Comparison of ENCODE assay signal across 8 cellular contexts in genomic region chr10:24953350-24954074, GRCh38. TPM values are rescaled to one million over a fixed set of nuclear protein-coding genes. Genes with fewer than 3 reads are reported as not detected.
DNase-seq lines count a peak whose midpoint lies in the region; ATAC-seq and TF ChIP-seq lines count a peak whose summit lies in the region.

No MANE protein-coding gene starts in this region.

- H3K9ac ChIP-seq in muscle layer of colon (ENCODE audit: low read length) = no peak overlapping the region

- POLR2A ChIA-PET in A673 (lab: Charles Lee; ENCODE audit: low non-redundant PET) = no interaction called here

- peaks cover 1% of the 10 kb centered on the region for H3K36me3 Mint-ChIP-seq in IgD-negative memory B cell
- no peaks in the 10 kb centered on the region for H3K36me3 Mint-ChIP-seq in dendritic cell treated with granulocyte-macrophage colony-stimulating factor and Interleukin-4, amounts not matched to agents 40 ng/mL and 50 ng/mL, for 4 days (ENCODE audit: low read depth)

- H3K36me3 ChIP-seq in A673 (ENCODE audit: insufficient read depth, low read length, poor library complexity, severe bottlenecking) = no peaks in the 10 kb centered on the region
- no peaks in the 10 kb centered on the region for H3K36me3 ChIP-seq in muscle layer of colon (ENCODE audit: insufficient read depth, low read length)

- no peak overlapping the region for H3K27ac Mint-ChIP-seq in IgD-negative memory B cell
- no peak overlapping the region for H3K27ac Mint-ChIP-seq in dendritic cell treated with granulocyte-macrophage colony-stimulating factor and Interleukin-4, amounts not matched to agents 40 ng/mL and 50 ng/mL, for 4 days

- peak overlapping the region; percentile 54 to 87 (median 73) for H3K4me3 Mint-ChIP-seq in IgD-negative memory B cell
- peak overlapping the region; percentile 74 for H3K4me3 Mint-ChIP-seq in dendritic cell treated with granulocyte-macrophage colony-stimulating factor and Interleukin-4, amounts not matched to agents 40 ng/mL and 50 ng/mL, for 4 days

- H3K9me3 Mint-ChIP-seq in IgD-negative memory B cell = no peaks in the 10 kb centered on the region
- H3K9me3 Mint-ChIP-seq in dendritic cell treated with granulocyte-macrophage colony-stimulating factor and Interleukin-4, amounts not matched to agents 40 ng/mL and 50 ng/mL, for 4 days = no peaks in the 10 kb centered on the region

- H3K4me1 Mint-ChIP-seq in IgD-negative memory B cell = peaks cover 0 to 8% (median 4%) of the 10 kb centered on the region in 3 donors
- peaks cover 20% of the 10 kb centered on the region for H3K4me1 Mint-ChIP-seq in dendritic cell treated with granulocyte-macrophage colony-stimulating factor and Interleukin-4, amounts not matched to agents 40 ng/mL and 50 ng/mL, for 4 days (ENCODE audit: low read depth)

- TF ChIP-seq CTCF in A673 (conservative IDR thresholded peaks at IDR 0.05; ENCODE audit: low read depth, low read length) = no peak

- H3K27me3 ChIP-seq in A673 (replicated peaks; ENCODE audit: insufficient read depth, low read depth, low read length, poor library complexity) (no peaks in the 10 kb centered on the region), muscle layer of colon (ENCODE audit: control insufficient read depth in 1 of 2, insufficient read depth in 2 of 2, low read length in 2 of 2) (no peaks in the 10 kb centered on the region)

- no peaks in the 10 kb centered on the region for H3K27me3 Mint-ChIP-seq in IgD-negative memory B cell
- H3K27me3 Mint-ChIP-seq in dendritic cell treated with granulocyte-macrophage colony-stimulating factor and Interleukin-4, amounts not matched to agents 40 ng/mL and 50 ng/mL, for 4 days = peaks cover 35% of the 10 kb centered on the region

- CTCF ChIA-PET in A673 (lab: Charles Lee) = interaction anchor here (0.6 kb wide), 3 partner anchors 9 to 92 kb away, joined by 3 to 18 read pairs (median 10); no protein-coding TSS in a partner anchor

- ATAC-seq in HG03175 (IDR thresholded peaks at IDR 0.05; ENCODE audit: unreplicated experiment) = no peak
- no peak for ATAC-seq in left colon

- BruUV-seq in A673 (replicated peaks; lab: Mats Ljungman, UMichigan) = TSS peak; percentile 65

- H3K4me1 ChIP-seq in A673 (ENCODE audit: insufficient read depth, low read length, poor library complexity, severe bottlenecking) = peaks cover 23% of the 10 kb centered on the region
- H3K4me1 ChIP-seq in muscle layer of colon (ENCODE audit: insufficient read depth, low read length) = peaks cover 19% of the 10 kb centered on the region

- intact Hi-C loops in A673 (cut with micrococcal nuclease; ENCODE audit: unreplicated experiment) = loop anchor here (5.0 kb wide), 1 partner anchor 231 kb away; the partner anchor contains the start of gene ARHGAP21
- intact Hi-C loops in dendritic cell treated with granulocyte-macrophage colony-stimulating factor and Interleukin-4, amounts not matched to agents 40 ng/mL and 50 ng/mL, for 4 days (cut with micrococcal nuclease) = no loop called here
- intact Hi-C loops in left colon (cut with DNase I, micrococcal nuclease) = loop anchor here in 1 of 2 donors (10.0 kb wide), 1 partner anchor 229 kb away; the partner anchor contains the start of gene ARHGAP21

- peak overlapping the region; percentile 91 for H3K27ac ChIP-seq in A673 (ENCODE audit: low read depth, low read length, poor library complexity, severe bottlenecking)
- peak overlapping the region; percentile 49 for H3K27ac ChIP-seq in muscle layer of colon (ENCODE audit: low read depth, low read length)

- DNase-seq in A673 (ENCODE audit: low spot score) (no peak), left colon (no peak), kidney glomerular epithelial cell (lab: John Stamatoyannopoulos, UW) (no peak), DMS53 treated with DMSO at 0.1 percent for 48 hours (lab: John Stamatoyannopoulos, UW; ENCODE audit: unreplicated experiment) (no peak)

- no peaks in the 10 kb centered on the region for H3K9me3 ChIP-seq in A673 (ENCODE audit: low read depth, low read length, poor library complexity, severe bottlenecking)
- no peaks in the 10 kb centered on the region for H3K9me3 ChIP-seq in muscle layer of colon (ENCODE audit: low read length)

- H3K4me3 ChIP-seq in A673 (ENCODE audit: low read depth, low read length, poor library complexity, severe bottlenecking) (peak overlapping the region; percentile 57), muscle layer of colon (ENCODE audit: low read depth in 1 of 2, low read length in 2 of 2) (peak overlapping the region; percentile 33 to 81)

RNA-seq across cellular contexts. Expression of gene PRTFDC1, which starts 1.1 kb away (rescaled TPM):
- 49.7 and 49.8 TPM in 2 replicates for total RNA-seq in A673 (2021)
- not detected for polyA plus RNA-seq in IgD-negative memory B cell
- 1 to 10 TPM; 6.2 to 6.6 TPM for total RNA-seq in left colon
